ENCODE assay signal across 13 cellular contexts in genomic region chr12:92047058-92047826, GRCh38.
A peak's percentile ranks its signal among the peaks of the same experiment; 100 is the strongest.
DNase-seq lines count a peak whose midpoint lies in the region; ATAC-seq and TF ChIP-seq lines count a peak whose summit lies in the region.
"Had no signal": no experiment of that assay in that cellular context is flagged by ENCODE, and none has a peak within 500 bp of the region (broad histone marks: within the 10 kb centered on the region; RNA-seq: fewer than 3 reads in every experiment).

No MANE protein-coding gene starts in this region.

- DNase-seq in activated CD4-positive, CD25-positive, alpha-beta regulatory T cell (lab: John Stamatoyannopoulos, UW), result no peak
- no peak for DNase-seq in GM23338 (ENCODE audit: low spot score)
- no peak for DNase-seq in activated T-helper 2 cell treated with anti-CD3 and anti-CD28 coated beads, Interferon-gamma antibody, Interleukin-2, Interleukin-4, amounts not matched to agents 10 μg/mL and 5 μg/mL and 100 μg/mL, durations not matched to agents 14 hours and 24 hours and 36 hours (ENCODE audit: low spot score)
- no peak for DNase-seq in naive thymus-derived CD8-positive, alpha-beta T cell
- DNase-seq in DMS53 (lab: John Stamatoyannopoulos, UW), result no peak
- DNase-seq: brain microvascular endothelial cell; COR-L47; effector CD4-positive, alpha-beta T cell; MV-4-11; natural killer cell had no signal

- 0 out of 2 replicates have a peak, but pooled peaks cover 3% of the 10 kb centered on the region for H3K9me2 ChIP-seq in GM23338 (ENCODE audit: insufficient read depth)

- H3K4me1 ChIP-seq in GM23338 (ENCODE audit: insufficient read depth), result peaks cover 6% of the 10 kb centered on the region

- no peaks in the 10 kb centered on the region for H3F3A ChIP-seq in GM23338 (replicated peaks; ENCODE audit: low read depth)

- intact Hi-C loops in activated T-helper 2 cell treated with anti-CD3 and anti-CD28 coated beads, Interferon-gamma antibody, Interleukin-2, Interleukin-4, amounts not matched to agents 10 μg/mL and 5 μg/mL and 100 μg/mL, durations not matched to agents 14 hours and 24 hours and 36 hours (cut with micrococcal nuclease), result loop anchor here (2.0 to 10.0 kb wide), 4 partner anchors 18 to 505 kb away; no protein-coding TSS in a partner anchor

- H3K79me2 ChIP-seq in GM23338 (replicated peaks; ENCODE audit: insufficient read depth), result no peaks in the 10 kb centered on the region

- no peak overlapping the region for H3K4me3 ChIP-seq in GM23338

- TF ChIP-seq CTCF in GM23338 (conservative IDR thresholded peaks at IDR 0.05; ENCODE audit: low read depth in 2 of 2), result no peak

- no peak overlapping the region for H2AFZ ChIP-seq in GM23338

- H3K27ac ChIP-seq in GM23338 (ENCODE audit: low read depth), result no peak overlapping the region
- H3K27ac ChIP-seq: brain microvascular endothelial cell had no signal

- H3K36me3 ChIP-seq in GM23338 (ENCODE audit: insufficient read depth), result no peaks in the 10 kb centered on the region
- H3K36me3 ChIP-seq: brain microvascular endothelial cell had no signal

- 0 out of 2 replicates have a peak overlapping the region, but pooled peaks have one; percentile 2 for H3K27ac Mint-ChIP-seq in GM23338
- peak overlapping the region; percentile 68 for H3K27ac Mint-ChIP-seq in activated T-helper 2 cell treated with anti-CD3 and anti-CD28 coated beads, Interferon-gamma antibody, Interleukin-2, Interleukin-4, amounts not matched to agents 10 μg/mL and 5 μg/mL and 100 μg/mL, durations not matched to agents 14 hours and 24 hours and 36 hours
- peak overlapping the region; percentile 64 to 95 (median 89) for H3K27ac Mint-ChIP-seq in naive thymus-derived CD8-positive, alpha-beta T cell
- H3K27ac Mint-ChIP-seq: natural killer cell had no signal

- POLR2A ChIA-PET in naive thymus-derived CD8-positive, alpha-beta T cell (lab: Charles Lee), result interaction anchor here (0.5 to 2.1 kb wide), 5 partner anchors 13 to 170 kb away, joined by 4 to 11 read pairs (median 5); partner anchors contain the start of gene BTG1

- no peaks in the 10 kb centered on the region for H3K27me3 Mint-ChIP-seq in GM23338 (ENCODE audit: insufficient read depth, low read depth, poor library complexity)
- H3K27me3 Mint-ChIP-seq in activated T-helper 2 cell treated with anti-CD3 and anti-CD28 coated beads, Interferon-gamma antibody, Interleukin-2, Interleukin-4, amounts not matched to agents 10 μg/mL and 5 μg/mL and 100 μg/mL, durations not matched to agents 14 hours and 24 hours and 36 hours (ENCODE audit: low read depth), result no peaks in the 10 kb centered on the region
- H3K27me3 Mint-ChIP-seq in naive thymus-derived CD8-positive, alpha-beta T cell, result no peaks in the 10 kb centered on the region

- no peak overlapping the region for H3K4me3 Mint-ChIP-seq in GM23338
- H3K4me3 Mint-ChIP-seq in activated T-helper 2 cell treated with anti-CD3 and anti-CD28 coated beads, Interferon-gamma antibody, Interleukin-2, Interleukin-4, amounts not matched to agents 10 μg/mL and 5 μg/mL and 100 μg/mL, durations not matched to agents 14 hours and 24 hours and 36 hours (ENCODE audit: low read depth), result peak overlapping the region; percentile 35
- peak overlapping the region; percentile 31 to 78 (median 72) for H3K4me3 Mint-ChIP-seq in naive thymus-derived CD8-positive, alpha-beta T cell
- H3K4me3 Mint-ChIP-seq: natural killer cell had no signal

- no peaks in the 10 kb centered on the region for H3K27me3 ChIP-seq in GM23338 (ENCODE audit: insufficient read depth)
- H3K27me3 ChIP-seq: brain microvascular endothelial cell had no signal

- H3K4me1 Mint-ChIP-seq in GM23338, result peaks cover 8% of the 10 kb centered on the region
- peaks cover 81% of the 10 kb centered on the region for H3K4me1 Mint-ChIP-seq in activated T-helper 2 cell treated with anti-CD3 and anti-CD28 coated beads, Interferon-gamma antibody, Interleukin-2, Interleukin-4, amounts not matched to agents 10 μg/mL and 5 μg/mL and 100 μg/mL, durations not matched to agents 14 hours and 24 hours and 36 hours (ENCODE audit: low read depth)
- peaks cover 22 to 74% (median 69%) of the 10 kb centered on the region in 4 donors for H3K4me1 Mint-ChIP-seq in naive thymus-derived CD8-positive, alpha-beta T cell

- H3K9me3 Mint-ChIP-seq in GM23338, result peaks cover 6% of the 10 kb centered on the region; the same call in 2 of the 3 replicates
- peaks cover 4% of the 10 kb centered on the region for H3K9me3 Mint-ChIP-seq in activated T-helper 2 cell treated with anti-CD3 and anti-CD28 coated beads, Interferon-gamma antibody, Interleukin-2, Interleukin-4, amounts not matched to agents 10 μg/mL and 5 μg/mL and 100 μg/mL, durations not matched to agents 14 hours and 24 hours and 36 hours
- peaks cover 0 to 13% (median 0%) of the 10 kb centered on the region in 9 donors for H3K9me3 Mint-ChIP-seq in naive thymus-derived CD8-positive, alpha-beta T cell
- H3K9me3 Mint-ChIP-seq: natural killer cell had no signal

- H4K20me1 ChIP-seq in GM23338 (replicated peaks; ENCODE audit: insufficient read depth), result no peaks in the 10 kb centered on the region

- H3K4me2 ChIP-seq in GM23338, result no peak overlapping the region

- peak; percentile 48 to 68 for ATAC-seq in activated CD4-positive, CD25-positive, alpha-beta regulatory T cell treated with anti-CD3 and anti-CD28 coated beads, Interleukin-2, amount 50 U/mL, for 24 hours
- no peak for ATAC-seq in GM23338
- peak; percentile 72 to 84 for ATAC-seq in naive thymus-derived CD8-positive, alpha-beta T cell
- ATAC-seq in HG02610 (IDR thresholded peaks at IDR 0.05; ENCODE audit: unreplicated experiment), result no peak
- no peak for ATAC-seq in HG03521 (IDR thresholded peaks at IDR 0.05; ENCODE audit: unreplicated experiment)
- ATAC-seq: natural killer cell had no signal

- H3K36me3 Mint-ChIP-seq in GM23338 (ENCODE audit: low read depth), result no peaks in the 10 kb centered on the region
- peaks cover 45% of the 10 kb centered on the region for H3K36me3 Mint-ChIP-seq in activated T-helper 2 cell treated with anti-CD3 and anti-CD28 coated beads, Interferon-gamma antibody, Interleukin-2, Interleukin-4, amounts not matched to agents 10 μg/mL and 5 μg/mL and 100 μg/mL, durations not matched to agents 14 hours and 24 hours and 36 hours (ENCODE audit: low read depth)
- peaks cover 0 to 13% (median 7%) of the 10 kb centered on the region in 3 donors for H3K36me3 Mint-ChIP-seq in naive thymus-derived CD8-positive, alpha-beta T cell
- H3K36me3 Mint-ChIP-seq: natural killer cell had no signal

TF ChIP-seq in GM23338, 12 proteins besides CTCF, POLR2A, EP300 and RAD21 (continues in another document):
- TF ChIP-seq EZH2phosphoT487 (IDR thresholded peaks at IDR 0.05; ENCODE audit: unreplicated experiment), result no peak
- no peak for TF ChIP-seq EZH2 (IDR thresholded peaks at IDR 0.05; ENCODE audit: low read depth, unreplicated experiment)
- no peak for TF ChIP-seq REST (IDR thresholded peaks at IDR 0.05; ENCODE audit: unreplicated experiment)
- TF ChIP-seq JUNB (IDR thresholded peaks at IDR 0.05; ENCODE audit: unreplicated experiment), result no peak
- TF ChIP-seq ETS1 (IDR thresholded peaks at IDR 0.05), result no peak
- no peak for TF ChIP-seq STAT1 (IDR thresholded peaks at IDR 0.05; ENCODE audit: unreplicated experiment)
- no peak for TF ChIP-seq NANOG (IDR thresholded peaks at IDR 0.05; ENCODE audit: borderline replicate concordance)

Comparison
In these comparisons a context has a peak if more than half of its experiments do, and no peak if none do; other contexts are left out.
1. ATAC-seq: peak in activated CD4-positive, CD25-positive, alpha-beta regulatory T cell treated with anti-CD3 and anti-CD28 coated beads, Interleukin-2, amount 50 U/mL, for 24 hours (2 of 2) and naive thymus-derived CD8-positive, alpha-beta T cell (2 of 2); none in GM23338 (single experiment), HG02610 (single experiment) and HG03521 (single experiment).
2. H3K27ac Mint-ChIP-seq: peak in every context shown above with its lines; median percentile 89 in naive thymus-derived CD8-positive, alpha-beta T cell; 68 in activated T-helper 2 cell treated with anti-CD3 and anti-CD28 coated beads, Interferon-gamma antibody, Interleukin-2, Interleukin-4, amounts not matched to agents 10 μg/mL and 5 μg/mL and 100 μg/mL, durations not matched to agents 14 hours and 24 hours and 36 hours; 2 in GM23338.